ENCODE assay signal across 8 cellular contexts in the genomic region with DNA sequence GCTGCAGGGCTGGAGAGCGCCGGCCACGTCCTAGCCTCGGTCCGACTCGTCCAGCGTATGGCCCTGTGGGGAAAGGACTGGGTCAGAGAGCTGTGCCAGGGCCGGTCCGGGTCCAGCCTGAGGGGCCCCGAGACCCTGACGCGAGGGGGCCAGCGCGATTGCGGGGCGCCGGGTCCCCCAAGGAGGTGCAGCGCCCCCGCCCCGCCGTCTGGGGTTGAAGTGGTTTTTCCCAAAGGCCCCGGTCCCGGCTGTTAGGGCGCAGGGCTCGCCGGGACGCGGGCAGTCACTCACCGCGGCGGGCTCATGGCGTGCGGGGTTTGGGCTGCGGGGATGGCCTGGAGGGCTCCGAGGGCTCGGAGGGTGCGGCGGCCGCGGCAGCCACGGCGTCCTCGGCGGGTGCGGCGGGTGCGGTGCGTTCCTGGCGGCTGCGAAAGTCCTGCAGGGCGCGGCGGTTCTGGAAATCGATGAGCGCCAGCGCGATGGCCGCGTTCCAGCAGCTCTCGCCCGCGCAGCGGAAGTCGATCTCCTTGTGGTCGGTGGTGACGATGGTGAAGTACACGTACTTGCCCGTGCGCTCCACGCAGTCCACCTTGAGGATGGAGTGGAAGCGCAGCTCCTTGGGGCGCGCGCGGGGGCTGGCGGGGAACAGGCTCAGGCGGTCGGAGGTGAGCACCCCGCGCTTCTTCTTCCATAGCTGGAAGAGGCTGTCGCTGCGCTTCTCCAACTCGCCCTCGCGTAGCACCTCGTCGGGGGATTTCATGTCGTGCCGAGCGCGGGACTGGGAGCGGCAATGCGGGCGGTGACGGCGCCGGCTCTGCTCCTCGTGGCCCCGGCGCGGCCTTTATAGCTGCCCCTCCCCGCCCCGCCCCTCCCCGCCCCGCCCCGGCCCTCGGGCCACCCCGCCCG. TPM values are rescaled to one million over a fixed set of nuclear protein-coding genes. Genes with fewer than 3 reads are reported as not detected.
DNase-seq lines count a peak whose midpoint lies in the region.

A gene with protein sequence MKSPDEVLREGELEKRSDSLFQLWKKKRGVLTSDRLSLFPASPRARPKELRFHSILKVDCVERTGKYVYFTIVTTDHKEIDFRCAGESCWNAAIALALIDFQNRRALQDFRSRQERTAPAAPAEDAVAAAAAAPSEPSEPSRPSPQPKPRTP (minus strand): TSS at position 816 of the 906 bp plus-strand sequence. CDS start 56 bp downstream, at position 760.

- DNase-seq in CD1c-positive myeloid dendritic cell (ENCODE audit: extremely low spot score) (peak; percentile 84), UCSD-AML1 (lab: John Stamatoyannopoulos, UW; ENCODE audit: unreplicated experiment) (peak; percentile 38), kidney tubule cell (ENCODE audit: low spot score) (peak; percentile 81), middle frontal gyrus (ENCODE audit: extremely low spot score, low spot score) (no peak), midbrain (lab: John Stamatoyannopoulos, UW) (no peak)
- peak; percentile 68 for DNase-seq in central memory CD4-positive, alpha-beta T cell
- DNase-seq in stimulated activated CD4-positive, alpha-beta T cell treated with anti-CD3 and anti-CD28 coated beads, Interleukin-2, amount 100 ng/mL, for 48 hours, result peak; percentile 48 to 58

- peak within 1 kb of the TSS; percentile 69 to 93 (median 87) for H3K4me3 Mint-ChIP-seq in IgD-negative memory B cell

- H3K4me1 Mint-ChIP-seq in IgD-negative memory B cell, result peaks cover 9 to 10% (median 10%) of the 10 kb centered on the region in 3 donors

- peak within 1 kb of the TSS in 2 of 3 donors; percentile 25 to 65 for H3K27ac Mint-ChIP-seq in IgD-negative memory B cell

- no peaks in the 10 kb centered on the region for H3K36me3 Mint-ChIP-seq in IgD-negative memory B cell

- H3K9me3 Mint-ChIP-seq in IgD-negative memory B cell, result no peaks in the 10 kb centered on the region

- H3K27me3 Mint-ChIP-seq in IgD-negative memory B cell, result peaks cover 28% of the 10 kb centered on the region

RNA-seq across cellular contexts. Expression of the gene that starts here (rescaled TPM):
- polyA plus RNA-seq in IgD-negative memory B cell, result not detected

Comparison
In these comparisons a context has a peak if more than half of its experiments do, and no peak if none do; other contexts are left out.
1. DNase-seq: peak in CD1c-positive myeloid dendritic cell (single experiment), UCSD-AML1 (single experiment), central memory CD4-positive, alpha-beta T cell (single experiment), kidney tubule cell (single experiment) and stimulated activated CD4-positive, alpha-beta T cell treated with anti-CD3 and anti-CD28 coated beads, Interleukin-2, amount 100 ng/mL, for 48 hours (2 of 2); none in middle frontal gyrus (single experiment) and midbrain (single experiment).